In genomic region chrX:6803607-6804006, GRCh38 we compare ENCODE assay signal across 9 cellular contexts.
"Had no signal": no experiment of that assay in that cellular context is flagged by ENCODE, and none has a peak within 500 bp of the region (broad histone marks: within the 10 kb centered on the region; RNA-seq: fewer than 3 reads in every experiment).

No MANE protein-coding gene starts in this region.

- H3K4me2 ChIP-seq: GM23338 had no signal

- H3K4me3 ChIP-seq: GM23248, GM23338, HAP-1 had no signal

- H3K9ac ChIP-seq: GM23248 had no signal

- H2AFZ ChIP-seq: GM23248, GM23338 had no signal

- H3K27ac ChIP-seq: GM23248 had no signal

- H3K4me3 Mint-ChIP-seq: GM23338, H9 had no signal

- H3K27ac Mint-ChIP-seq: GM23338, H9 had no signal

- H3K9me3 ChIP-seq: HAP-1 had no signal

- DNase-seq: GM23248, GOT3, H7, H9, HCEC 1CT had no signal

- H3K4me1 ChIP-seq: HAP-1 had no signal

- ATAC-seq: GM23338, HCT116 had no signal

- H3K9me3 Mint-ChIP-seq: GM23338, H9 had no signal

- H3K36me3 ChIP-seq: HAP-1 had no signal

- FAIRE-seq: H54 had no signal
